7 cellular contexts compared by ENCODE assay signal in genomic region chr9:24712190-24712589, GRCh38.
"Had no signal": no experiment of that assay in that cellular context is flagged by ENCODE, and none has a peak within 500 bp of the region (broad histone marks: within the 10 kb centered on the region; RNA-seq: fewer than 3 reads in every experiment).

No MANE protein-coding gene starts in this region.

- H3K4me3 ChIP-seq: GM23338 had no signal

- H3K27ac ChIP-seq: HL-60 had no signal

- ATAC-seq: GM23338, HCT116, HepG2 had no signal

- DNase-seq: H9, HFFc6, KBM-7 had no signal
